ENCODE assay signal across 9 cellular contexts in genomic region chr3:140423146-140423545, GRCh38.
"Had no signal": no experiment of that assay in that cellular context is flagged by ENCODE, and none has a peak within 500 bp of the region (broad histone marks: within the 10 kb centered on the region; RNA-seq: fewer than 3 reads in every experiment).

No MANE protein-coding gene starts in this region.

- H3K4me3 Mint-ChIP-seq: activated CD8-positive, alpha-beta memory T cell treated with anti-CD3 and anti-CD28 coated beads, Interleukin-2, amount 10 ng/mL, durations not matched to agents 7 days and 5 days; activated naive CD4-positive, alpha-beta T cell treated with anti-CD3 and anti-CD28 coated beads for 36 hours; immature natural killer cell; T-helper 17 cell had no signal

- H3K27me3 Mint-ChIP-seq: activated CD8-positive, alpha-beta memory T cell treated with anti-CD3 and anti-CD28 coated beads, Interleukin-2, amount 10 ng/mL, durations not matched to agents 7 days and 5 days had no signal

- ATAC-seq: activated CD4-positive, CD25-positive, alpha-beta regulatory T cell treated with anti-CD3 and anti-CD28 coated beads, Interleukin-2, amount 50 U/mL, for 24 hours; activated CD8-positive, alpha-beta memory T cell treated with anti-CD3 and anti-CD28 coated beads, Interleukin-2, amount 10 ng/mL, durations not matched to agents 7 days and 5 days; T-helper 17 cell had no signal

- H3K4me1 Mint-ChIP-seq: activated CD8-positive, alpha-beta memory T cell treated with anti-CD3 and anti-CD28 coated beads, Interleukin-2, amount 10 ng/mL, durations not matched to agents 7 days and 5 days; T-helper 17 cell had no signal

- H3K9me3 Mint-ChIP-seq: activated naive CD4-positive, alpha-beta T cell treated with anti-CD3 and anti-CD28 coated beads for 36 hours had no signal

- H3K36me3 Mint-ChIP-seq: activated CD8-positive, alpha-beta memory T cell treated with anti-CD3 and anti-CD28 coated beads, Interleukin-2, amount 10 ng/mL, durations not matched to agents 7 days and 5 days had no signal

- DNase-seq: activated CD4-positive, alpha-beta T cell treated with anti-CD3 and anti-CD28 coated beads, Interleukin-2, amount 50 U/mL, for 48 hours; activated CD8-positive, alpha-beta memory T cell treated with anti-CD3 and anti-CD28 coated beads, Interleukin-2, amount 10 ng/mL, durations not matched to agents 7 days and 5 days; activated naive CD4-positive, alpha-beta T cell treated with anti-CD3 and anti-CD28 coated beads for 36 hours; cerebellar nuclear complex; dermis blood vessel endothelial cell; immature natural killer cell; small intestine; T-helper 17 cell had no signal

- H3K27ac Mint-ChIP-seq: activated naive CD4-positive, alpha-beta T cell treated with anti-CD3 and anti-CD28 coated beads for 36 hours; immature natural killer cell; T-helper 17 cell had no signal
